In the genomic region with DNA sequence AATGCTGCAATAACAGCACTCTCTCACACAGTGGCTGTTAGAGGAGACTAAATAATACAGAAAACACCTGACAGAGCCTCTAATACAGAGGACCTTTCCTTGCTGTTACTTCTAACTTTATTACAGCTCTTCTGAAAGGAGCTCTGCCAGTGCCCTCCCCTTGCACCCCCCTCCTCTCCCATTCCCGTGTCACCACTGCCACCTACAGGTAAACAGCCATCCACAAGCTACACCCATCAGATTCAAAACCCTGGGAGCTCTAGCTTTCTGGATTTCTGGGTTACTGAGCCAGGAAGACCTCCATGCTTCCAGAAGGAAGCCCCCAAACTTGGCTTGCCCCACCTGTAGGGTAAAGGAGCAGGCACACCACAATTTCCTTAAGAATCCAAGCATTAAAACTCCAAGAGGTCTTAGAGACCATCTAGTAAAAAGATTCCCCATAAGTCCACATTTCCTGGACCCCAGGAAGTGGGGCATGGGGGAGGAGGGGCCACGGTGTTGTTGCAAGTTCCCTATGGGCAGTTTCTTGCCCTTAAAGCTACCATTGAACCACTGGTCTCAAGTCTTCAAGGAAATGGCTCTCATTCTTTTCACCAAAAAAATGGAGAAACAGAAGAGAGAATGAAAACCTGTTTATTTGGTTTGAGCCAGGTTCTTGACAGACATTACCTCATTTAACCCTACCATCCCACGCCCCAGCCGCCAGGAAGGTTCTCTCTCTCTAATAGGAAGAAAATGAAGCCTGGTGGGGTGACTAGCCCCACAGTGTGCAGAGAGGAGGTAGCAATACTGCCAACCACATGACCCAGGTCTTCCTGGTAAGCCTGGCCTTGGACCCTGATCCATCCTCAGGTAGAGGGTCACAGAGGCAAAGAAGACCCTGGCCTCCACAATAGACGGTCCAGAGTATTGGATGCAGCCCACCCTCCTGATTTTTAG, we compare ENCODE assay signal across 8 cellular contexts. TPM values are rescaled to one million over a fixed set of nuclear protein-coding genes. Genes with fewer than 3 reads are reported as not detected.
DNase-seq lines count a peak whose midpoint lies in the region; ATAC-seq and TF ChIP-seq lines count a peak whose summit lies in the region.

No MANE protein-coding gene starts in this region.

- H3K9me3 ChIP-seq in left ventricle myocardium inferior (replicated peaks) = no peaks in the 10 kb centered on the region

- H3K4me3 ChIP-seq in left ventricle myocardium inferior = no peak overlapping the region
- no peak overlapping the region for H3K4me3 ChIP-seq in retinal pigment epithelial cell (ENCODE audit: low read length)

- TF ChIP-seq CTCF in left ventricle myocardium inferior (IDR thresholded peaks at IDR 0.05; ENCODE audit: borderline replicate concordance) (peak; percentile 78), retinal pigment epithelial cell (conservative IDR thresholded peaks at IDR 0.05; ENCODE audit: low read depth, low read length) (peak; percentile 91)

- DNase-seq in GDM1 (lab: John Stamatoyannopoulos, UW) (peak; percentile 70), MV-4-11 (lab: John Stamatoyannopoulos, UW) (peak; percentile 54), SW480 (ENCODE audit: low spot score) (peak; percentile 82), amniotic epithelial cell (ENCODE audit: low read depth) (peak; percentile 67), left ventricle myocardium inferior (peak; percentile 58), retinal pigment epithelial cell (ENCODE audit: low read depth) (peak; percentile 37), OCI-M2 (lab: John Stamatoyannopoulos, UW; ENCODE audit: unreplicated experiment) (no peak)

- peak overlapping the region; percentile 86 for H3K27ac ChIP-seq in left ventricle myocardium inferior (replicated peaks)

- H3K27me3 ChIP-seq in left ventricle myocardium inferior (ENCODE audit: low read depth) = no peaks in the 10 kb centered on the region

- no peak for ATAC-seq in GM18502 (IDR thresholded peaks at IDR 0.05; ENCODE audit: poor library complexity, unreplicated experiment)

- no peaks in the 10 kb centered on the region for H3K36me3 ChIP-seq in left ventricle myocardium inferior

- H3K4me1 ChIP-seq in left ventricle myocardium inferior = peaks cover 67% of the 10 kb centered on the region

- intact Hi-C loops in left ventricle myocardium inferior (cut with micrococcal nuclease) = loop anchor here (5.0 kb wide), 1 partner anchor 107 kb away; no protein-coding TSS in a partner anchor

RNA-seq across cellular contexts. Expression of gene TOM1L2, which starts 52.8 kb away (rescaled TPM):
- total RNA-seq in left ventricle myocardium inferior = 284 TPM

RNA-seq across cellular contexts. Expression of gene DRC3, which starts 53.2 kb away (rescaled TPM):
- 1.7 TPM for total RNA-seq in left ventricle myocardium inferior
